Comparison of ENCODE assay signal across 25 cellular contexts in genomic region chr5:140202078-140202477, GRCh38. TPM values are rescaled to one million over a fixed set of nuclear protein-coding genes. Genes with fewer than 3 reads are reported as not detected.
DNase-seq lines count a peak whose midpoint lies in the region; ATAC-seq and TF ChIP-seq lines count a peak whose summit lies in the region.
"Had no signal": no experiment of that assay in that cellular context is flagged by ENCODE, and none has a peak within 500 bp of the region (broad histone marks: within the 10 kb centered on the region; RNA-seq: fewer than 3 reads in every experiment).

No MANE protein-coding gene starts in this region.

- H3K56ac ChIP-seq in mesendoderm (ENCODE audit: low read length), result no peak overlapping the region

- peak; percentile 57 for ATAC-seq in omental fat pad (ENCODE audit: low FRiP score)
- ATAC-seq in HG02623 (IDR thresholded peaks at IDR 0.05; ENCODE audit: unreplicated experiment), result no peak
- ATAC-seq in HG03039 (IDR thresholded peaks at IDR 0.05; ENCODE audit: unreplicated experiment), result no peak
- ATAC-seq: activated naive CD4-positive, alpha-beta T cell treated with anti-CD3 and anti-CD28 coated beads, Interleukin-2, amount 50 U/mL, for 72 hours; CD8-positive, alpha-beta T cell; left ventricle myocardium superior; natural killer cell had no signal

- H4K8ac ChIP-seq in mesendoderm (ENCODE audit: low read depth, low read length), result no peak overlapping the region

- no peak overlapping the region for H3K27ac ChIP-seq in mesendoderm (ENCODE audit: low read depth, low read length)
- H3K27ac ChIP-seq: ascending aorta, HL-60, transverse colon had no signal

- peaks cover 3% of the 10 kb centered on the region for H3K4me1 ChIP-seq in mesendoderm (ENCODE audit: control insufficient read depth, low read depth, low read length)
- H3K4me1 ChIP-seq: ascending aorta had no signal

- no peak overlapping the region for H2BK5ac ChIP-seq in mesendoderm (ENCODE audit: low read length)

- H3K18ac ChIP-seq in mesendoderm (ENCODE audit: low read length), result no peak overlapping the region

- TF ChIP-seq CTCF in astrocyte of the spinal cord (IDR thresholded peaks at IDR 0.05; ENCODE audit: low read depth, low read length), result no peak
- TF ChIP-seq CTCF in omental fat pad (IDR thresholded peaks at IDR 0.05), result no peak

- H3K4me3 ChIP-seq in astrocyte of the spinal cord (ENCODE audit: low read depth, low read length), result no peak overlapping the region
- no peak overlapping the region for H3K4me3 ChIP-seq in mesendoderm (ENCODE audit: low read length)
- H3K4me3 ChIP-seq: ascending aorta, smooth muscle cell, transverse colon had no signal

- no peak overlapping the region for H2AK5ac ChIP-seq in mesendoderm (ENCODE audit: low read length)

- no CpG with 5 or more reads among the region's 4 CpGs for WGBS in mesendoderm (ENCODE audit: extremely low coverage, insufficient coverage, low lambda C conversion rate)

- no peak overlapping the region for H2BK15ac ChIP-seq in mesendoderm (replicated peaks; ENCODE audit: low read depth)

- in situ Hi-C loops in ACHN (cut with HindIII; ENCODE audit: low pct_ligation_motif_present, low pct_unique_long_range_greater_than_20kb, low sequenced_read_pairs), result no loop called here
- in situ Hi-C loops in astrocyte of the spinal cord (cut with HindIII; ENCODE audit: low sequenced_read_pairs), result no loop called here

- H3K79me2 ChIP-seq in mesendoderm (ENCODE audit: control insufficient read depth, insufficient read depth, low read length), result no peaks in the 10 kb centered on the region

- no peak overlapping the region for H4K5ac ChIP-seq in mesendoderm (ENCODE audit: low read length)

- no peak overlapping the region for H3K4me2 ChIP-seq in mesendoderm (ENCODE audit: low read length)
- H3K4me2 ChIP-seq: smooth muscle cell had no signal

- no peak overlapping the region for H3K4ac ChIP-seq in mesendoderm (ENCODE audit: low read depth, low read length)

- H3K23ac ChIP-seq in mesendoderm (ENCODE audit: low read length), result no peak overlapping the region

- DNase-seq in ACHN (peak; percentile 24), LHCN-M2 (ENCODE audit: low read depth) (peak; percentile 27), astrocyte of the spinal cord (ENCODE audit: low read depth, low spot score) (peak; percentile 53), omental fat pad (ENCODE audit: low spot score) (no peak), mesendoderm (no peak)
- no peak for DNase-seq in central memory CD4-positive, alpha-beta T cell
- DNase-seq: activated CD4-positive, alpha-beta T cell treated with anti-CD3 and anti-CD28 coated beads, Interleukin-2, amount 50 U/mL, for 48 hours; activated CD8-positive, alpha-beta memory T cell treated with anti-CD3 and anti-CD28 coated beads, Interleukin-2, amount 50 U/mL, for 48 hours; CD8-positive, alpha-beta T cell; left ventricle myocardium superior; natural killer cell; NCI-H1092 treated with DMSO at 0.1 percent for 48 hours; NCI-H1930; NCI-H69; occipital lobe; retina; stimulated activated CD4-positive, alpha-beta T cell treated with anti-CD3 and anti-CD28 coated beads, Interleukin-1b, Interleukin-23, amount 100 ng/mL, for 48 hours; stimulated activated CD8-positive, alpha-beta memory T cell treated with anti-CD3 and anti-CD28 coated beads, Interleukin-4, amount 100 ng/mL, for 48 hours; transverse colon had no signal

- H3K79me1 ChIP-seq in mesendoderm (ENCODE audit: low read length), result no peaks in the 10 kb centered on the region

- no peak overlapping the region for H3K9ac ChIP-seq in mesendoderm (ENCODE audit: low read length)

- H3K27me3 ChIP-seq in mesendoderm (ENCODE audit: insufficient read depth, low read length, poor library complexity), result no peaks in the 10 kb centered on the region
- H3K27me3 ChIP-seq: ascending aorta, transverse colon had no signal

- H3K36me3 ChIP-seq in mesendoderm (ENCODE audit: control insufficient read depth, insufficient read depth, low read length), result no peaks in the 10 kb centered on the region
- H3K36me3 ChIP-seq: ascending aorta, transverse colon had no signal

- H2BK120ac ChIP-seq in mesendoderm (ENCODE audit: low read depth, low read length), result no peak overlapping the region

RNA-seq across cellular contexts. Expression of gene CYSTM1, which starts 27.1 kb away (rescaled TPM):
- 1.0 and 2.6 TPM in 2 replicates for total RNA-seq in LHCN-M2 (2014; rRNA removed)
- polyA plus RNA-seq in LHCN-M2 (2012), result 10.1 TPM
- total RNA-seq in omental fat pad, result 100 to 1,000 TPM; 105 to 164 (median 140) TPM
- 21.9 TPM for polyA plus RNA-seq in mesendoderm (2013, experiment 1 of 2)
- polyA plus RNA-seq in mesendoderm (2013, experiment 2 of 2), result 20.3 TPM

Comparison
In these comparisons a context has a peak if more than half of its experiments do, and no peak if none do; other contexts are left out.
1. DNase-seq: peak in ACHN (single experiment), LHCN-M2 (single experiment) and astrocyte of the spinal cord (single experiment); none in omental fat pad (single experiment), central memory CD4-positive, alpha-beta T cell (single experiment) and mesendoderm (single experiment).
2. RNA of gene CYSTM1, which starts 27.1 kb away (total RNA-seq): 105 to 164 TPM in omental fat pad; 1.0 to 2.6 TPM in LHCN-M2; every median in the first group is over 10 times any median in the second.